15 cellular contexts compared by ENCODE assay signal in the genomic region with DNA sequence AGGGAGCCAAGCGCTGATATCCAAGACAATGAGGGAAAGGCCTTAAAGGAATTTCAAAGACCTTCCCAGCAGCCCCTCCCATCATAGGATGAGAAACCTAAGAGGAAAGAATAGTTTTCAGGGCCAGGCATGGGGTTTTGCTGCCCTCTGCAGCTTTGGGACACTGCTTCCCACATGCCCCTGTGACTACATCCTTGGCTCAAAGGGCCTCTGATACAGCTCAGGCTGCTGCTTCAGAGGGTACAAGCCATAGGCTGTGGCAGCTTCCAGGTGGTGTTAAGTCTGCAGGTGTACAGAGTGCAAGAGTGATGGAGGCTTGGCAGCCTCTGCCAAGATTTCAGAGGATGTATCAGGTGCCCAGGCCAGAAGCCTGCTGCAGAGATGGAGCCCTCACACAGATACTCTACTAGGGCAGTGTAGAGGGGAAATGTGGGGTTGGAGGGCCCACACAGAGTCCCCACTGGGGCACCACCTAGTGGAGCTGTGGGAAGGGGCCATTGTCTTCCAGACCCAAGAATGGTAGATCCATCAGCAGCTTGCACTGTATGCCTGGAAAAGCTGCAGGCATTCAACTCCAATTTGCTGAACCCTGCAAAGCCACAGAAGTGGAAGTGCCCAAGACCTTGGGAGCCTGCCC.
DNase-seq lines count a peak whose midpoint lies in the region; ATAC-seq, FAIRE-seq and TF ChIP-seq lines count a peak whose summit lies in the region.
"Had no signal": no experiment of that assay in that cellular context is flagged by ENCODE, and none has a peak within 500 bp of the region (broad histone marks: within the 10 kb centered on the region; RNA-seq: fewer than 3 reads in every experiment).

No MANE protein-coding gene starts in this region.

- no TSS peak for BruUV-seq in K562 (replicated peaks; lab: Mats Ljungman, UMichigan)

- peaks cover 25% of the 10 kb centered on the region for H3K4me1 ChIP-seq in Karpas-422 (ENCODE audit: low read length)
- peaks cover 0 to 9% of the 10 kb centered on the region in 2 experiments; a peak in 4 of 5 replicates for H3K4me1 ChIP-seq in K562 (replicated peaks in 1 of 2; ENCODE audit: control insufficient read depth in 2 of 2, insufficient read depth in 2 of 2, low read length in 2 of 2)
- H3K4me1 ChIP-seq in liver (ENCODE audit: control insufficient read depth in 4 of 4, insufficient read depth in 4 of 4, low read length in 3 of 4), result peaks cover 0 to 5% (median 0%) of the 10 kb centered on the region in 4 donors
- H3K4me1 ChIP-seq in ascending aorta, result peaks cover 0 to 12% of the 10 kb centered on the region in 2 donors

- H3K36me3 ChIP-seq in Karpas-422 (ENCODE audit: insufficient read depth, low read length) (no peaks in the 10 kb centered on the region), K562 (ENCODE audit: control insufficient read depth, insufficient read depth, low read length) (peaks cover 6% of the 10 kb centered on the region; the same call in 1 of the 3 replicates), liver (ENCODE audit: control insufficient read depth in 4 of 4, insufficient read depth in 3 of 4, low read depth in 1 of 4, low read length in 3 of 4) (no peaks in the 10 kb centered on the region), ascending aorta (no peaks in the 10 kb centered on the region)

- DNase-seq in EL, result peak; percentile 33
- peak; percentile 71 for DNase-seq in Karpas-422
- no peak for DNase-seq in K562 (ENCODE audit: extremely low read depth in 1 of 4, low spot score in 3 of 4)
- DNase-seq in activated gamma-delta T cell treated with Interleukin-2 at 50 U/mL for 16 hours, result no peak
- DNase-seq in ACHN, result no peak
- DNase-seq in ascending aorta (ENCODE audit: low spot score in 2 of 2), result no peak
- DNase-seq: activated CD4-positive, CD25-positive, alpha-beta regulatory T cell treated with anti-CD3 and anti-CD28 coated beads, Interleukin-2, amount 50 U/mL, for 72 hours; caudate nucleus; CD4-positive, alpha-beta T cell; left ventricle myocardium superior; NCI-H226; nucleus accumbens; SHP77 had no signal

- peak overlapping the region; percentile 37; the same call in 1 of the 2 replicates for H3K27ac ChIP-seq in Karpas-422 (ENCODE audit: low read length)
- no peak overlapping the region for H3K27ac ChIP-seq in K562 (ENCODE audit: extremely low read depth, low read depth, low read length)
- no peak overlapping the region for H3K27ac ChIP-seq in liver (ENCODE audit: low read depth in 1 of 2, low read length in 2 of 2)
- no peak overlapping the region for H3K27ac ChIP-seq in ascending aorta

- no peak for TF ChIP-seq EP300 in K562 (IDR thresholded peaks at IDR 0.05; ENCODE audit: low read length)

- no peaks in the 10 kb centered on the region for H3K9me1 ChIP-seq in K562 (ENCODE audit: control insufficient read depth, insufficient read depth, low read length)

- TF ChIP-seq CTCF in K562 (IDR thresholded peaks at IDR 0.05 in 2 of 3, conservative IDR thresholded peaks at IDR 0.05 in 1 of 3; ENCODE audit: insufficient read depth in 2 of 3, low read depth in 1 of 3, low read length in 3 of 3) (peak; percentile 1 to 40 (median 16); a peak in 3 of 6 replicates), liver (IDR thresholded peaks at IDR 0.05; ENCODE audit: low read depth, low read length, missing input control) (peak; percentile 24), ascending aorta (IDR thresholded peaks at IDR 0.05) (no peak)

- TF ChIP-seq POLR2A in K562 (conservative IDR thresholded peaks at IDR 0.05), result no peak

- POLR2A ChIA-PET in K562 (lab: Yijun Ruan, JAX), result interaction anchor here (0.5 to 1.0 kb wide), 3 partner anchors 11 to 113 kb away, joined by 3 to 4 read pairs (median 4); no protein-coding TSS in a partner anchor

- CTCF ChIA-PET in K562 (lab: Yijun Ruan, JAX; ENCODE audit: low intra/inter-chr PET ratio), result no interaction called here

- in situ Hi-C loops in K562 (cut with MboI), result no loop called here
- in situ Hi-C loops in ACHN (cut with HindIII; ENCODE audit: low pct_ligation_motif_present, low pct_unique_long_range_greater_than_20kb, low sequenced_read_pairs), result no loop called here

- no peak overlapping the region for H3K9ac ChIP-seq in Karpas-422 (ENCODE audit: low read length)
- no peak overlapping the region for H3K9ac ChIP-seq in K562 (ENCODE audit: insufficient read depth in 1 of 2, low read depth in 2 of 2, low read length in 2 of 2)
- no peak overlapping the region for H3K9ac ChIP-seq in liver (ENCODE audit: low read depth in 1 of 2, low read length in 2 of 2)

- H3K27me3 ChIP-seq in Karpas-422 (ENCODE audit: low read length) (no peaks in the 10 kb centered on the region), K562 (ENCODE audit: control insufficient read depth in 2 of 2, insufficient read depth in 2 of 2, low read length in 2 of 2) (no peaks in the 10 kb centered on the region), liver (ENCODE audit: control insufficient read depth in 4 of 4, insufficient read depth in 4 of 4, low read length in 3 of 4) (no peaks in the 10 kb centered on the region), ascending aorta (no peaks in the 10 kb centered on the region)

- WGBS in K562 (ENCODE audit: insufficient coverage, low coverage, missing lambda C conversion rate), result 81% methylated on average over 1 of the region's 1 CpG
- 96% methylated on average over 1 of the region's 1 CpG for WGBS in liver

- no peaks in the 10 kb centered on the region for H3K79me2 ChIP-seq in Karpas-422 (ENCODE audit: low read length)
- H3K79me2 ChIP-seq in K562 (ENCODE audit: control insufficient read depth, insufficient read depth, low read length), result no peaks in the 10 kb centered on the region

- FAIRE-seq in K562 (lab: Jason Lieb, UNC), result no peak

- H2AFZ ChIP-seq in Karpas-422 (ENCODE audit: low read length) (no peak overlapping the region), K562 (ENCODE audit: low read depth, low read length) (no peak overlapping the region)

- no peak overlapping the region for H3K4me2 ChIP-seq in Karpas-422 (ENCODE audit: low read depth, low read length, poor library complexity, severe bottlenecking)
- no peak overlapping the region for H3K4me2 ChIP-seq in K562 (ENCODE audit: insufficient read depth, low read length)

- TF ChIP-seq RAD21 in K562 (CRISPR knock-in tag; conservative IDR thresholded peaks at IDR 0.05 in 1 of 2, IDR thresholded peaks at IDR 0.05 in 1 of 2), result peak in 1 of 2 experiments; percentile 37; a peak in 2 of 4 replicates
- TF ChIP-seq RAD21 in liver (IDR thresholded peaks at IDR 0.05), result peak; percentile 64 to 67

- H3K4me3 ChIP-seq in Karpas-422 (ENCODE audit: low read length), result no peak overlapping the region
- no peak overlapping the region for H3K4me3 ChIP-seq in K562
- no peak overlapping the region for H3K4me3 ChIP-seq in liver (ENCODE audit: low read depth in 1 of 3, low read length in 3 of 3)
- no peak overlapping the region for H3K4me3 ChIP-seq in ascending aorta

- peak; percentile 51 for ATAC-seq in K562
- no peak for ATAC-seq in HG02610 (IDR thresholded peaks at IDR 0.05; ENCODE audit: unreplicated experiment)
- ATAC-seq: left ventricle myocardium superior had no signal

- no peaks in the 10 kb centered on the region for H3K9me2 ChIP-seq in Karpas-422 (replicated peaks; ENCODE audit: insufficient read depth, low read length)

- H3K9me3 ChIP-seq in Karpas-422 (ENCODE audit: low read length), result no peaks in the 10 kb centered on the region
- H3K9me3 ChIP-seq in K562 (replicated peaks; ENCODE audit: control insufficient read depth, insufficient read depth, low read depth, low read length), result no peaks in the 10 kb centered on the region; the same call in 1 of the 2 replicates
- H3K9me3 ChIP-seq in liver (ENCODE audit: control insufficient read depth in 4 of 4, low read length in 3 of 4), result no peaks in the 10 kb centered on the region
- no peaks in the 10 kb centered on the region for H3K9me3 ChIP-seq in ascending aorta

- intact Hi-C loops in K562 (cut with micrococcal nuclease) (loop anchor here (10.0 kb wide), 1 partner anchor 69 kb away; no protein-coding TSS in a partner anchor), ascending aorta (cut with DNase I) (no loop called here)

- H4K20me1 ChIP-seq in Karpas-422 (ENCODE audit: insufficient read depth, low read depth, low read length), result no peaks in the 10 kb centered on the region
- 0 out of 2 replicates have a peak, but pooled peaks cover 8% of the 10 kb centered on the region for H4K20me1 ChIP-seq in K562 (replicated peaks; ENCODE audit: control insufficient read depth, insufficient read depth, low read length)

TF ChIP-seq in K562, 482 proteins besides CTCF, POLR2A, EP300 and RAD21 (continues in another document):
- no peak for TF ChIP-seq SPI1 (IDR thresholded peaks at IDR 0.05; ENCODE audit: borderline replicate concordance, low read depth, low read length)

TF ChIP-seq in liver, 16 proteins besides CTCF, POLR2A, EP300 and RAD21:
- TF ChIP-seq FOXA1 (IDR thresholded peaks at IDR 0.05) (no peak), JUND (IDR thresholded peaks at IDR 0.05) (no peak), HNF4A (conservative IDR thresholded peaks at IDR 0.05) (no peak), GABPA (IDR thresholded peaks at IDR 0.05 in 1 of 2, conservative IDR thresholded peaks at IDR 0.05 in 1 of 2) (no peak), YY1 (IDR thresholded peaks at IDR 0.05) (no peak), TAF1 (conservative IDR thresholded peaks at IDR 0.05) (no peak)
- TF ChIP-seq, protein P1, sequence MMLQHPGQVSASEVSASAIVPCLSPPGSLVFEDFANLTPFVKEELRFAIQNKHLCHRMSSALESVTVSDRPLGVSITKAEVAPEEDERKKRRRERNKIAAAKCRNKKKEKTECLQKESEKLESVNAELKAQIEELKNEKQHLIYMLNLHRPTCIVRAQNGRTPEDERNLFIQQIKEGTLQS (IDR thresholded peaks at IDR 0.05), result no peak

Comparison
In these comparisons a context has a peak if more than half of its experiments do, and no peak if none do; other contexts are left out.
1. DNase-seq: peak in EL (single experiment) and Karpas-422 (single experiment); none in K562 (0 of 4), activated gamma-delta T cell treated with Interleukin-2 at 50 U/mL for 16 hours (single experiment), ACHN (single experiment) and ascending aorta (0 of 2).
2. CTCF ChIP-seq: peak in K562 (3 of 3) and liver (single experiment); none in ascending aorta (0 of 3).